ENCODE assay signal across 22 cellular contexts in the genomic region with DNA sequence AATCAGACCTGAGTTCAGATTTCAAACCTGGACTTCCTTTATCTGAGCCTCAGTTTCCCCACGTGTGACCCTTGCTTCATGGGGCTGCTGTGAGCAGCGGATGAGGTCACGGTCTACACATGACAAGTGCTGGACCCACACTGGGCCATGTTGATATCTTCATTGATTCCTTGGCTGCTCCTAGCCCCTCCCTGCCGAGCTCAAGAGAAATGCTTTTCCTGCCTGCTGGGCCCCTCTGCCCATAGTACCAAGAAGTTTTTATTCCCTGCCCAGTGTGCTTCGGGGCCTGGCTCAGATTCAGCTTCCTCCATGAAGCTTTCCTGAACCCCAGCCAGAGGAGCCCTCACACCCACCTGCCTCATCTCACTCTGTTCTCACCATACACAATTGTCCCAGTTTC.
"Had no signal": no experiment of that assay in that cellular context is flagged by ENCODE, and none has a peak within 500 bp of the region (broad histone marks: within the 10 kb centered on the region; RNA-seq: fewer than 3 reads in every experiment).

No MANE protein-coding gene starts in this region.

- ATAC-seq: HepG2 had no signal

- H3K9me3 ChIP-seq: MG63, SJSA1 had no signal

- H3K4me3 ChIP-seq: MG63, SJSA1, SK-N-MC had no signal

- H3K4me1 ChIP-seq: SJSA1 had no signal

- DNase-seq: IMR-90, Karpas-422, KG1, MG63, NCI-H1092, NCI-H1105 treated with DMSO at 0.1 percent for 48 hours, NCI-H1417 treated with DMSO at 0.1 percent for 48 hours, NCI-H146, NCI-H1694 treated with DMSO at 0.1 percent for 48 hours, NCI-H1930, NCI-H2081, NCI-H2107, NCI-H2227 treated with DMSO at 0.1 percent for 48 hours, NCI-H524, NCI-H526 treated with DMSO at 0.1 percent for 48 hours, NCI-H748 treated with DMSO at 0.1 percent for 48 hours, Right ventricle myocardium superior, RPMI8226, SIG-M5 had no signal

- H3K27ac ChIP-seq: SJSA1, SK-N-MC had no signal

- H3K27me3 ChIP-seq: MG63, SJSA1 had no signal

- H3K36me3 ChIP-seq: MG63, SJSA1 had no signal
